In the genomic region with DNA sequence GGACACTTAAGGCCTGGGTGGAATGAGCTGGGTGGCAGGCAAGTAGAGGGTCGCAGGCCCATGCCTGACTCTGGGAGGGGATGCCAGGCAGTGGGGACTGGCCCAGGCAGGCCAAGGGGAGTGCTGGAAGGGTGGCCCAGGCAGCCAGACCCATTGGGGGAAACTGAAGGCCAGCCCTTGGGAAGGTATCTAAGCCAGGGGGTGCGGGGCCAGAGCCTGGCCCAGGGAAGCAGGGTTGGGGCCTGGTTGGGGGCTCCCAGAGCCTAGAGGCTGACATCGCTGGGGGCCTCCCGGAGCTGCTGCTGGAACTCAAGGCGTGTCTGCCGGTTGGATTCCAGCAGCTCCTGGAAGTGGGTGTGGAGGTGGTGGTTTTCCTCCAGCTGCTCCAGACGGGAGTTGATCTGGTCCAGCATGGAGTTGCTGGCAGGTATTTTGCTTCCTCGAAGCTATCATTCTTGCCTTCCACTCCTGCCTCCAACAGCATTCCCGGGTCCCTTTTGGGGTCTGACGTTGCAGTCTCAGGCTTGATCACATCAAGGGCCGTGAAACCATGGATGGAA, we compare ENCODE assay signal across 19 cellular contexts.
"Had no signal": no experiment of that assay in that cellular context is flagged by ENCODE, and none has a peak within 500 bp of the region (broad histone marks: within the 10 kb centered on the region; RNA-seq: fewer than 3 reads in every experiment).

No MANE protein-coding gene starts in this region.

- H3K36me3 ChIP-seq: gastrocnemius medialis, lower lobe of right lung, right lobe of liver, stomach, thyroid gland, vagina had no signal

- H3K9me3 ChIP-seq: gastrocnemius medialis, heart left ventricle, lower lobe of right lung, right lobe of liver, stomach, thyroid gland, vagina had no signal

- H3K4me1 ChIP-seq: gastrocnemius medialis, heart left ventricle, lower lobe of right lung, parathyroid adenoma, right lobe of liver, thyroid gland had no signal

- H3K27ac ChIP-seq: coronary artery, gastrocnemius medialis, heart left ventricle, hepatocyte, lower lobe of right lung, parathyroid adenoma, right lobe of liver, stomach, thyroid gland, vagina had no signal

- H3K27me3 ChIP-seq: gastrocnemius medialis, heart left ventricle, hepatocyte, right lobe of liver, stomach, thyroid gland, vagina had no signal

- ATAC-seq: effector memory CD8-positive, alpha-beta T cell; gastrocnemius medialis; heart left ventricle; left ventricle myocardium superior; lower lobe of right lung; naive thymus-derived CD4-positive, alpha-beta T cell; stimulated activated effector memory CD8-positive, alpha-beta T cell treated with anti-CD3 and anti-CD28 coated beads, Interleukin-12 subunit alpha, Interleukin-12 subunit beta, amount 100 ng/mL, for 72 hours had no signal

- H3K4me3 ChIP-seq: coronary artery, gastrocnemius medialis, heart left ventricle, hepatocyte, lower lobe of right lung, right lobe of liver, smooth muscle cell, stomach, thyroid gland, vagina had no signal

- DNase-seq: effector memory CD8-positive, alpha-beta T cell; gastrocnemius medialis; heart left ventricle; left ventricle myocardium superior; lower lobe of right lung; naive thymus-derived CD4-positive, alpha-beta T cell; right lobe of liver; stimulated activated CD4-positive, alpha-beta T cell treated with anti-CD3 and anti-CD28 coated beads, Interleukin-2, amount 100 ng/mL, for 24 hours; stimulated activated CD4-positive, alpha-beta T cell treated with anti-CD3 and anti-CD28 coated beads, Interleukin-4, amount 100 ng/mL, for 24 hours; stimulated activated naive CD4-positive, alpha-beta T cell treated with Interleukin-2 at 50 U/mL for 16 hours; stomach; thyroid gland; trophoblast cell had no signal
